Comparison of ENCODE assay signal across 1 cellular context in genomic region chr6:150324044-150324443, GRCh38.
A peak's percentile ranks its signal among the peaks of the same experiment; 100 is the strongest.
TF ChIP-seq lines count a peak whose summit lies in the region.

No MANE protein-coding gene starts in this region.

TF ChIP-seq in Ishikawa, 13 proteins besides CTCF, POLR2A, EP300 and RAD21 (continued from another document):
- TF ChIP-seq REST (IDR thresholded peaks at IDR 0.05; ENCODE audit: low read depth): no peak
- TF ChIP-seq YY1 (IDR thresholded peaks at IDR 0.05; ENCODE audit: low read depth): peak; percentile 63; the same call in 1 of the 2 replicates
- 0 out of 2 replicates have a peak, but pooled peaks have one; percentile 54 for TF ChIP-seq FOXM1 (IDR thresholded peaks at IDR 0.05; ENCODE audit: borderline replicate concordance, low read depth)
- TF ChIP-seq CREB1 (IDR thresholded peaks at IDR 0.05; ENCODE audit: low read depth): no peak
